In genomic region chr16:19067349-19068236, GRCh38 we compare ENCODE assay signal across 1 cellular context.
TF ChIP-seq lines count a peak whose summit lies in the region.

Gene COQ7 (plus strand): TSS chr16:19067614. CDS start chr16:19067665, 51 bp downstream.

TF ChIP-seq in HepG2, 621 proteins besides CTCF, POLR2A, EP300 and RAD21 (continued from another document and continues in another):
- TF ChIP-seq ZNF646 (CRISPR knock-in tag; IDR thresholded peaks at IDR 0.05) = peak; percentile 42; the same call in 1 of the 2 replicates
- peak; percentile 92 for TF ChIP-seq ARID2 (CRISPR knock-in tag; IDR thresholded peaks at IDR 0.05; ENCODE audit: borderline replicate concordance)
- no peak for TF ChIP-seq ZNF672 (CRISPR knock-in tag; IDR thresholded peaks at IDR 0.05)
- peak; percentile 42 for TF ChIP-seq SP140L (CRISPR knock-in tag; IDR thresholded peaks at IDR 0.05; ENCODE audit: borderline replicate concordance)
- peak; percentile 83; the same call in 1 of the 2 replicates for TF ChIP-seq ZNF446 (CRISPR knock-in tag; IDR thresholded peaks at IDR 0.05)
- TF ChIP-seq NFKB2 (CRISPR knock-in tag; IDR thresholded peaks at IDR 0.05; ENCODE audit: borderline replicate concordance) = peak; percentile 72; the same call in 1 of the 2 replicates
- no peak for TF ChIP-seq ZNF329 (CRISPR knock-in tag; IDR thresholded peaks at IDR 0.05; ENCODE audit: low read depth)
- TF ChIP-seq CAMTA2 (CRISPR knock-in tag; IDR thresholded peaks at IDR 0.05; ENCODE audit: borderline replicate concordance) = peak; percentile 38; the same call in 1 of the 2 replicates
- TF ChIP-seq RBM22 (optimal IDR thresholded peaks at IDR 0.05; ENCODE audit: low read length) = peak; percentile 88
- no peak; the same call in 1 of the 2 replicates for TF ChIP-seq NAIF1 (CRISPR knock-in tag; IDR thresholded peaks at IDR 0.05; ENCODE audit: borderline replicate concordance)
- TF ChIP-seq, protein P1, sequence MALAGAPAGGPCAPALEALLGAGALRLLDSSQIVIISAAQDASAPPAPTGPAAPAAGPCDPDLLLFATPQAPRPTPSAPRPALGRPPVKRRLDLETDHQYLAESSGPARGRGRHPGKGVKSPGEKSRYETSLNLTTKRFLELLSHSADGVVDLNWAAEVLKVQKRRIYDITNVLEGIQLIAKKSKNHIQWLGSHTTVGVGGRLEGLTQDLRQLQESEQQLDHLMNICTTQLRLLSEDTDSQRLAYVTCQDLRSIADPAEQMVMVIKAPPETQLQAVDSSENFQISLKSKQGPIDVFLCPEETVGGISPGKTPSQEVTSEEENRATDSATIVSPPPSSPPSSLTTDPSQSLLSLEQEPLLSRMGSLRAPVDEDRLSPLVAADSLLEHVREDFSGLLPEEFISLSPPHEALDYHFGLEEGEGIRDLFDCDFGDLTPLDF (CRISPR knock-in tag; IDR thresholded peaks at IDR 0.05) = peak; percentile 97
- peak; percentile 81 for TF ChIP-seq SMAD3 (CRISPR knock-in tag; IDR thresholded peaks at IDR 0.05)
- TF ChIP-seq, protein P2, sequence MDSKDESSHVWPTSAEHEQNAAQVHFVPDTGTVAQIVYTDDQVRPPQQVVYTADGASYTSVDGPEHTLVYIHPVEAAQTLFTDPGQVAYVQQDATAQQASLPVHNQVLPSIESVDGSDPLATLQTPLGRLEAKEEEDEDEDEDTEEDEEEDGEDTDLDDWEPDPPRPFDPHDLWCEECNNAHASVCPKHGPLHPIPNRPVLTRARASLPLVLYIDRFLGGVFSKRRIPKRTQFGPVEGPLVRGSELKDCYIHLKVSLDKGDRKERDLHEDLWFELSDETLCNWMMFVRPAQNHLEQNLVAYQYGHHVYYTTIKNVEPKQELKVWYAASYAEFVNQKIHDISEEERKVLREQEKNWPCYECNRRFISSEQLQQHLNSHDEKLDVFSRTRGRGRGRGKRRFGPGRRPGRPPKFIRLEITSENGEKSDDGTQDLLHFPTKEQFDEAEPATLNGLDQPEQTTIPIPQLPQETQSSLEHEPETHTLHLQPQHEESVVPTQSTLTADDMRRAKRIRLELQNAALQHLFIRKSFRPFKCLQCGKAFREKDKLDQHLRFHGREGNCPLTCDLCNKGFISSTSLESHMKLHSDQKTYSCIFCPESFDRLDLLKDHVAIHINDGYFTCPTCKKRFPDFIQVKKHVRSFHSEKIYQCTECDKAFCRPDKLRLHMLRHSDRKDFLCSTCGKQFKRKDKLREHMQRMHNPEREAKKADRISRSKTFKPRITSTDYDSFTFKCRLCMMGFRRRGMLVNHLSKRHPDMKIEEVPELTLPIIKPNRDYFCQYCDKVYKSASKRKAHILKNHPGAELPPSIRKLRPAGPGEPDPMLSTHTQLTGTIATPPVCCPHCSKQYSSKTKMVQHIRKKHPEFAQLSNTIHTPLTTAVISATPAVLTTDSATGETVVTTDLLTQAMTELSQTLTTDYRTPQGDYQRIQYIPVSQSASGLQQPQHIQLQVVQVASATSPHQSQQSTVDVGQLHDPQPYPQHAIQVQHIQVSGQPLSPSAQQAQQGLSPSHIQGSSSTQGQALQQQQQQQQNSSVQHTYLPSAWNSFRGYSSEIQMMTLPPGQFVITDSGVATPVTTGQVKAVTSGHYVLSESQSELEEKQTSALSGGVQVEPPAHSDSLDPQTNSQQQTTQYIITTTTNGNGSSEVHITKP (CRISPR knock-in tag; IDR thresholded peaks at IDR 0.05; ENCODE audit: low read depth) = 0 out of 2 replicates have a peak, but pooled peaks have one; percentile 22
- TF ChIP-seq ZNF34 (CRISPR knock-in tag; IDR thresholded peaks at IDR 0.05; ENCODE audit: borderline replicate concordance) = no peak
- TF ChIP-seq, protein P3, sequence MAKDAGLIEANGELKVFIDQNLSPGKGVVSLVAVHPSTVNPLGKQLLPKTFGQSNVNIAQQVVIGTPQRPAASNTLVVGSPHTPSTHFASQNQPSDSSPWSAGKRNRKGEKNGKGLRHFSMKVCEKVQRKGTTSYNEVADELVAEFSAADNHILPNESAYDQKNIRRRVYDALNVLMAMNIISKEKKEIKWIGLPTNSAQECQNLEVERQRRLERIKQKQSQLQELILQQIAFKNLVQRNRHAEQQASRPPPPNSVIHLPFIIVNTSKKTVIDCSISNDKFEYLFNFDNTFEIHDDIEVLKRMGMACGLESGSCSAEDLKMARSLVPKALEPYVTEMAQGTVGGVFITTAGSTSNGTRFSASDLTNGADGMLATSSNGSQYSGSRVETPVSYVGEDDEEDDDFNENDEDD (CRISPR knock-in tag; IDR thresholded peaks at IDR 0.05; ENCODE audit: borderline replicate concordance) = peak; percentile 89; the same call in 1 of the 2 replicates
- TF ChIP-seq ETV6 (CRISPR knock-in tag; conservative IDR thresholded peaks at IDR 0.05) = peak; percentile 76; the same call in 1 of the 2 replicates
- TF ChIP-seq HCFC1 (IDR thresholded peaks at IDR 0.05; ENCODE audit: low read depth, low read length) = peak; percentile 63
- TF ChIP-seq IKZF5 (CRISPR knock-in tag; IDR thresholded peaks at IDR 0.05) = peak; percentile 78
- peak; percentile 66; the same call in 1 of the 2 replicates for TF ChIP-seq ETV5 (CRISPR knock-in tag; IDR thresholded peaks at IDR 0.05; ENCODE audit: borderline replicate concordance)
- peak; percentile 89 for TF ChIP-seq YEATS4 (CRISPR knock-in tag; IDR thresholded peaks at IDR 0.05; ENCODE audit: borderline replicate concordance)
- peak; percentile 21; the same call in 1 of the 2 replicates for TF ChIP-seq NR0B2 (CRISPR knock-in tag; IDR thresholded peaks at IDR 0.05)
- TF ChIP-seq ZMYM4 (CRISPR knock-in tag; IDR thresholded peaks at IDR 0.05) = peak; percentile 92
- TF ChIP-seq ZNF430 (CRISPR knock-in tag; IDR thresholded peaks at IDR 0.05) = peak; percentile 73; the same call in 1 of the 2 replicates
- no peak for TF ChIP-seq MLLT10 (CRISPR knock-in tag; IDR thresholded peaks at IDR 0.05)
- peak; percentile 88 for TF ChIP-seq MEIS2 (CRISPR knock-in tag; IDR thresholded peaks at IDR 0.05)
- TF ChIP-seq SKI (IDR thresholded peaks at IDR 0.05; ENCODE audit: partially characterized antibody) = peak; percentile 34
- peak; percentile 60 for TF ChIP-seq MXD4 (CRISPR knock-in tag; IDR thresholded peaks at IDR 0.05)
- TF ChIP-seq, protein P4, sequence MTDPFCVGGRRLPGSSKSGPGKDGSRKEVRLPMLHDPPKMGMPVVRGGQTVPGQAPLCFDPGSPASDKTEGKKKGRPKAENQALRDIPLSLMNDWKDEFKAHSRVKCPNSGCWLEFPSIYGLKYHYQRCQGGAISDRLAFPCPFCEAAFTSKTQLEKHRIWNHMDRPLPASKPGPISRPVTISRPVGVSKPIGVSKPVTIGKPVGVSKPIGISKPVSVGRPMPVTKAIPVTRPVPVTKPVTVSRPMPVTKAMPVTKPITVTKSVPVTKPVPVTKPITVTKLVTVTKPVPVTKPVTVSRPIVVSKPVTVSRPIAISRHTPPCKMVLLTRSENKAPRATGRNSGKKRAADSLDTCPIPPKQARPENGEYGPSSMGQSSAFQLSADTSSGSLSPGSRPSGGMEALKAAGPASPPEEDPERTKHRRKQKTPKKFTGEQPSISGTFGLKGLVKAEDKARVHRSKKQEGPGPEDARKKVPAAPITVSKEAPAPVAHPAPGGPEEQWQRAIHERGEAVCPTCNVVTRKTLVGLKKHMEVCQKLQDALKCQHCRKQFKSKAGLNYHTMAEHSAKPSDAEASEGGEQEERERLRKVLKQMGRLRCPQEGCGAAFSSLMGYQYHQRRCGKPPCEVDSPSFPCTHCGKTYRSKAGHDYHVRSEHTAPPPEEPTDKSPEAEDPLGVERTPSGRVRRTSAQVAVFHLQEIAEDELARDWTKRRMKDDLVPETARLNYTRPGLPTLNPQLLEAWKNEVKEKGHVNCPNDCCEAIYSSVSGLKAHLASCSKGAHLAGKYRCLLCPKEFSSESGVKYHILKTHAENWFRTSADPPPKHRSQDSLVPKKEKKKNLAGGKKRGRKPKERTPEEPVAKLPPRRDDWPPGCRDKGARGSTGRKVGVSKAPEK (CRISPR knock-in tag; IDR thresholded peaks at IDR 0.05; ENCODE audit: borderline replicate concordance) = 0 out of 2 replicates have a peak, but pooled peaks have one; percentile 49
- TF ChIP-seq NRL (CRISPR knock-in tag; IDR thresholded peaks at IDR 0.05; ENCODE audit: borderline replicate concordance) = peak; percentile 63; the same call in 1 of the 2 replicates
- TF ChIP-seq BRD4 (CRISPR knock-in tag; IDR thresholded peaks at IDR 0.05) = peak; percentile 70
- TF ChIP-seq SOX6 (IDR thresholded peaks at IDR 0.05) = no peak
- TF ChIP-seq SOX6 (CRISPR knock-in tag; IDR thresholded peaks at IDR 0.05) = peak; percentile 77
- TF ChIP-seq, protein P5, sequence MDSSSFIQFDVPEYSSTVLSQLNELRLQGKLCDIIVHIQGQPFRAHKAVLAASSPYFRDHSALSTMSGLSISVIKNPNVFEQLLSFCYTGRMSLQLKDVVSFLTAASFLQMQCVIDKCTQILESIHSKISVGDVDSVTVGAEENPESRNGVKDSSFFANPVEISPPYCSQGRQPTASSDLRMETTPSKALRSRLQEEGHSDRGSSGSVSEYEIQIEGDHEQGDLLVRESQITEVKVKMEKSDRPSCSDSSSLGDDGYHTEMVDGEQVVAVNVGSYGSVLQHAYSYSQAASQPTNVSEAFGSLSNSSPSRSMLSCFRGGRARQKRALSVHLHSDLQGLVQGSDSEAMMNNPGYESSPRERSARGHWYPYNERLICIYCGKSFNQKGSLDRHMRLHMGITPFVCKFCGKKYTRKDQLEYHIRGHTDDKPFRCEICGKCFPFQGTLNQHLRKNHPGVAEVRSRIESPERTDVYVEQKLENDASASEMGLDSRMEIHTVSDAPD (CRISPR knock-in tag; IDR thresholded peaks at IDR 0.05) = peak; percentile 81; the same call in 1 of the 2 replicates
- TF ChIP-seq, protein P6, sequence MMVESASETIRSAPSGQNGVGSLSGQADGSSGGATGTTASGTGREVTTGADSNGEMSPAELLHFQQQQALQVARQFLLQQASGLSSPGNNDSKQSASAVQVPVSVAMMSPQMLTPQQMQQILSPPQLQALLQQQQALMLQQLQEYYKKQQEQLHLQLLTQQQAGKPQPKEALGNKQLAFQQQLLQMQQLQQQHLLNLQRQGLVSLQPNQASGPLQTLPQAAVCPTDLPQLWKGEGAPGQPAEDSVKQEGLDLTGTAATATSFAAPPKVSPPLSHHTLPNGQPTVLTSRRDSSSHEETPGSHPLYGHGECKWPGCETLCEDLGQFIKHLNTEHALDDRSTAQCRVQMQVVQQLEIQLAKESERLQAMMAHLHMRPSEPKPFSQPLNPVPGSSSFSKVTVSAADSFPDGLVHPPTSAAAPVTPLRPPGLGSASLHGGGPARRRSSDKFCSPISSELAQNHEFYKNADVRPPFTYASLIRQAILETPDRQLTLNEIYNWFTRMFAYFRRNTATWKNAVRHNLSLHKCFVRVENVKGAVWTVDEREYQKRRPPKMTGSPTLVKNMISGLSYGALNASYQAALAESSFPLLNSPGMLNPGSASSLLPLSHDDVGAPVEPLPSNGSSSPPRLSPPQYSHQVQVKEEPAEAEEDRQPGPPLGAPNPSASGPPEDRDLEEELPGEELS (CRISPR knock-in tag; IDR thresholded peaks at IDR 0.05) = peak; percentile 66
- no peak for TF ChIP-seq NFE2 (CRISPR knock-in tag; IDR thresholded peaks at IDR 0.05)
- TF ChIP-seq MYC (CRISPR knock-in tag; IDR thresholded peaks at IDR 0.05; ENCODE audit: borderline replicate concordance) = peak; percentile 86; the same call in 1 of the 2 replicates
